In genomic region chr3:8650583-8651416, GRCh38 we compare ENCODE assay signal across 29 cellular contexts. TPM values are rescaled to one million over a fixed set of nuclear protein-coding genes. Genes with fewer than 3 reads are reported as not detected.
A peak's percentile ranks its signal among the peaks of the same experiment; 100 is the strongest.
DNase-seq lines count a peak whose midpoint lies in the region; ATAC-seq, FAIRE-seq and TF ChIP-seq lines count a peak whose summit lies in the region.
"Had no signal": no experiment of that assay in that cellular context is flagged by ENCODE, and none has a peak within 500 bp of the region (broad histone marks: within the 10 kb centered on the region; RNA-seq: fewer than 3 reads in every experiment).

No MANE protein-coding gene starts in this region.

- H3K79me2 ChIP-seq in hepatocyte = peaks cover 5% of the 10 kb centered on the region

- 58% methylated on average over 13 of the region's 13 CpGs for WGBS in hepatocyte (ENCODE audit: low lambda C conversion rate, missing lambda C conversion rate)
- 57 to 82% (median 68%) methylated on average over 13 of the region's 13 CpGs for WGBS in spleen, 5 donors

- TF ChIP-seq POLR2A in spleen (IDR thresholded peaks at IDR 0.05) = no peak

- no peak overlapping the region for H2AFZ ChIP-seq in hepatocyte
- H2AFZ ChIP-seq: PC-9 had no signal

- FAIRE-seq in GM19239 (lab: Jason Lieb, UNC) = no peak
- FAIRE-seq: endometrium, GM18507, keratinocyte had no signal

- peak; percentile 86 for ATAC-seq in SK-N-SH treated with all-trans-retinoic acid at 6 μM for 48 hours
- ATAC-seq in GM21528 (IDR thresholded peaks at IDR 0.05; ENCODE audit: low FRiP score, unreplicated experiment) = no peak
- no peak for ATAC-seq in HG02870 (IDR thresholded peaks at IDR 0.05; ENCODE audit: unreplicated experiment)
- ATAC-seq: natural killer cell had no signal

- H3K9me2 ChIP-seq in hepatocyte (replicated peaks; ENCODE audit: insufficient read depth) = no peaks in the 10 kb centered on the region

- DNase-seq in M059J (ENCODE audit: low read depth) = peak; percentile 14
- DNase-seq in hepatocyte (ENCODE audit: low spot score) = no peak
- peak; percentile 38 for DNase-seq in spleen
- no peak for DNase-seq in GM19239 (ENCODE audit: insufficient read length, low spot score)
- DNase-seq: activated CD4-positive, alpha-beta T cell treated with anti-CD3 and anti-CD28 coated beads, Interleukin-2, amount 50 U/mL, for 48 hours; activated naive CD4-positive, alpha-beta T cell treated with anti-CD3 and anti-CD28 coated beads, Interleukin-2, amount 10 ng/mL, durations not matched to agents 7 days and 5 days; central memory CD4-positive, alpha-beta T cell; dermis blood vessel endothelial cell; DMS79; KG1; natural killer cell; NCI-H146; NCI-H446; ovary; PC-9; SHP77; stimulated activated CD4-positive, alpha-beta T cell treated with anti-CD3 and anti-CD28 coated beads, Interleukin-12 subunit alpha, Interleukin-12 subunit beta, amount 100 ng/mL, for 4 hours; stimulated activated CD4-positive, alpha-beta T cell treated with anti-CD3 and anti-CD28 coated beads, Interleukin-4, amount 100 ng/mL, for 1 hour; SW 1271; T1000 had no signal

- H3K4me3 ChIP-seq in hepatocyte = no peak overlapping the region
- no peak overlapping the region for H3K4me3 ChIP-seq in spleen
- H3K4me3 ChIP-seq: ovary, PC-9, right atrium auricular region had no signal

- peak overlapping the region; percentile 62 for H3K4me2 ChIP-seq in hepatocyte
- H3K4me2 ChIP-seq: PC-9 had no signal

- H3K4me1 ChIP-seq in hepatocyte (ENCODE audit: insufficient read depth) = peaks cover 52% of the 10 kb centered on the region
- H3K4me1 ChIP-seq in spleen = no peaks in the 10 kb centered on the region
- H3K4me1 ChIP-seq: right atrium auricular region had no signal

- intact Hi-C loops in spleen (cut with DNase I; ENCODE audit: low total_unique reads) = no loop called here

- peak overlapping the region; percentile 99 for H3K27ac ChIP-seq in hepatocyte
- H3K27ac ChIP-seq in spleen = no peak overlapping the region
- H3K27ac ChIP-seq: ovary, PC-9, right atrium auricular region had no signal

- no peaks in the 10 kb centered on the region for H3K36me3 ChIP-seq in hepatocyte (replicated peaks; ENCODE audit: insufficient read depth, low read depth)
- no peaks in the 10 kb centered on the region for H3K36me3 ChIP-seq in spleen
- H3K36me3 ChIP-seq: ovary, right atrium auricular region had no signal

- no peaks in the 10 kb centered on the region for H3K9me3 ChIP-seq in hepatocyte (ENCODE audit: low read depth)
- H3K9me3 ChIP-seq in spleen = peaks cover 0 to 6% (median 0%) of the 10 kb centered on the region in 8 donors
- H3K9me3 ChIP-seq: ovary, right atrium auricular region had no signal

- H3K27me3 ChIP-seq in hepatocyte = no peaks in the 10 kb centered on the region
- peaks cover 0 to 14% (median 0%) of the 10 kb centered on the region in 7 donors for H3K27me3 ChIP-seq in spleen (replicated peaks in 1 of 7)
- H3K27me3 ChIP-seq: ovary, right atrium auricular region had no signal

- TF ChIP-seq CTCF in hepatocyte (IDR thresholded peaks at IDR 0.05; ENCODE audit: poor library complexity) (no peak), spleen (IDR thresholded peaks at IDR 0.05 in 8 of 11, conservative IDR thresholded peaks at IDR 0.05 in 3 of 11) (no peak)

- no peaks in the 10 kb centered on the region for H4K20me1 ChIP-seq in hepatocyte (ENCODE audit: insufficient read depth, poor library complexity, severe bottlenecking)

TF ChIP-seq in SK-N-SH treated with all-trans-retinoic acid at 6 μM for 48 hours, 23 proteins besides CTCF, POLR2A, EP300 and RAD21:
- TF ChIP-seq ISL1 (CRISPR knock-in tag; IDR thresholded peaks at IDR 0.05) = peak; percentile 96
- TF ChIP-seq PPARA (CRISPR knock-in tag; IDR thresholded peaks at IDR 0.05; ENCODE audit: borderline replicate concordance) = no peak
- peak; percentile 26; the same call in 1 of the 2 replicates for TF ChIP-seq CSRNP3 (CRISPR knock-in tag; IDR thresholded peaks at IDR 0.05)
- no peak for TF ChIP-seq OSR1 (CRISPR knock-in tag; IDR thresholded peaks at IDR 0.05)
- peak; percentile 91; the same call in 1 of the 2 replicates for TF ChIP-seq TSHZ2 (CRISPR knock-in tag; IDR thresholded peaks at IDR 0.05)
- peak; percentile 77 for TF ChIP-seq SNAI2 (CRISPR knock-in tag; IDR thresholded peaks at IDR 0.05)
- no peak for TF ChIP-seq ZNF70 (CRISPR knock-in tag; IDR thresholded peaks at IDR 0.05)
- 0 out of 2 replicates have a peak, but pooled peaks have one; percentile 42 for TF ChIP-seq CREB5 (CRISPR knock-in tag; IDR thresholded peaks at IDR 0.05; ENCODE audit: low read depth)
- TF ChIP-seq TCF4 (CRISPR knock-in tag; IDR thresholded peaks at IDR 0.05; ENCODE audit: borderline replicate concordance) = peak; percentile 81; the same call in 1 of the 2 replicates
- TF ChIP-seq ZNF565 (CRISPR knock-in tag; conservative IDR thresholded peaks at IDR 0.05; ENCODE audit: low read depth) = 0 out of 2 replicates have a peak, but pooled peaks have one; percentile 38
- TF ChIP-seq ZFP3 (CRISPR knock-in tag; IDR thresholded peaks at IDR 0.05) = peak; percentile 60
- 0 out of 2 replicates have a peak, but pooled peaks have one; percentile 5 for TF ChIP-seq ESRRG (CRISPR knock-in tag; IDR thresholded peaks at IDR 0.05)
- no peak for TF ChIP-seq GLIS3 (CRISPR knock-in tag; IDR thresholded peaks at IDR 0.05)
- TF ChIP-seq ZNF8 (CRISPR knock-in tag; IDR thresholded peaks at IDR 0.05) = no peak; the same call in 1 of the 2 replicates

RNA-seq across cellular contexts. Expression of gene SSUH2, which starts 6.2 kb away (rescaled TPM):
- 0.05 TPM in 1 of 2 replicates, not detected in the other for total RNA-seq in M059J (2014; rRNA removed; shearing (Covaris generic))
- 17.6 and 19.7 TPM in 2 replicates for total RNA-seq in hepatocyte
- 21.3 and 21.6 TPM in 2 replicates for polyA plus RNA-seq in hepatocyte
- 1 to 10 TPM in 6 of 7 donors, under 1 TPM in 1; 0.94 to 4.5 (median 1.3) TPM for total RNA-seq in spleen
- polyA plus RNA-seq in spleen = 1 to 10 TPM; 1.1 to 4.3 (median 2.0) TPM
- total RNA-seq: dermis blood vessel endothelial cell, mononuclear cell, natural killer cell had no signal
- polyA plus RNA-seq: CD14-positive monocyte had no signal

Comparison
In these comparisons a context has a peak if more than half of its experiments do, and no peak if none do; other contexts are left out.
1. DNase-seq: peak in M059J (single experiment) and spleen (single experiment); none in hepatocyte (single experiment) and GM19239 (single experiment).